ENCODE assay signal across 13 cellular contexts in genomic region chr7:120033114-120033513, GRCh38.
DNase-seq lines count a peak whose midpoint lies in the region; ATAC-seq and TF ChIP-seq lines count a peak whose summit lies in the region.
"Had no signal": no experiment of that assay in that cellular context is flagged by ENCODE, and none has a peak within 500 bp of the region (broad histone marks: within the 10 kb centered on the region; RNA-seq: fewer than 3 reads in every experiment).

No MANE protein-coding gene starts in this region.

- H3K27me3 ChIP-seq in ACC112 (ENCODE audit: insufficient read depth, low read length) (no peaks in the 10 kb centered on the region), WERI-Rb-1 (ENCODE audit: insufficient read depth, low read depth, severe bottlenecking) (no peaks in the 10 kb centered on the region)
- H3K27me3 ChIP-seq: tibial nerve had no signal

- no peaks in the 10 kb centered on the region for H3K79me2 ChIP-seq in ACC112 (ENCODE audit: control insufficient read depth, insufficient read depth, low read length, unreplicated experiment)

- TF ChIP-seq CTCF in fibroblast of pulmonary artery (IDR thresholded peaks at IDR 0.05; ENCODE audit: low read length, missing control alignments) (no peak), WERI-Rb-1 (IDR thresholded peaks at IDR 0.05; ENCODE audit: low read depth, low read length) (no peak)

- peaks cover 4% of the 10 kb centered on the region for H3K4me1 ChIP-seq in ACC112 (ENCODE audit: control insufficient read depth, insufficient read depth, low read length, unreplicated experiment)
- H3K4me1 ChIP-seq: Caco-2, tibial nerve had no signal

- no peaks in the 10 kb centered on the region for H3K36me3 ChIP-seq in ACC112 (ENCODE audit: insufficient read depth, low read length)
- no peaks in the 10 kb centered on the region for H3K36me3 ChIP-seq in WERI-Rb-1
- H3K36me3 ChIP-seq: tibial nerve had no signal

- DNase-seq in HCEC 1CT (peak; percentile 14), SK-MEL-5 (ENCODE audit: low read depth, low spot score) (peak; percentile 60), fibroblast of pulmonary artery (ENCODE audit: low read depth) (peak; percentile 20), NCI-H2107 treated with DMSO at 0.1 percent for 48 hours (lab: John Stamatoyannopoulos, UW; ENCODE audit: unreplicated experiment) (no peak), HUDEP-2 (lab: John Stamatoyannopoulos, UW; ENCODE audit: unreplicated experiment in 76 of 76) (no peak), WERI-Rb-1 (no peak)
- DNase-seq: activated B cell treated with CpG ODN at 0.5 μM for 24 hours, Caco-2, Karpas-422, NCI-H2107 had no signal

- H3K27ac ChIP-seq in ACC112 (ENCODE audit: low read depth, low read length) (no peak overlapping the region), WERI-Rb-1 (no peak overlapping the region)

- in situ Hi-C loops in SK-MEL-5 (cut with HindIII; ENCODE audit: low pct_unique_long_range_greater_than_20kb, low sequenced_read_pairs) = no loop called here

- peak overlapping the region; percentile 4 for H2AFZ ChIP-seq in ACC112 (ENCODE audit: low read length, unreplicated experiment)

- no peak for ATAC-seq in GM19452 (IDR thresholded peaks at IDR 0.05; ENCODE audit: unreplicated experiment)

- no peaks in the 10 kb centered on the region for H3K9me3 ChIP-seq in WERI-Rb-1 (ENCODE audit: severe bottlenecking)
- H3K9me3 ChIP-seq: Caco-2, tibial nerve had no signal

- H3K4me3 ChIP-seq in ACC112 (ENCODE audit: low read depth, low read length) = peak overlapping the region; percentile 10; the same call in 1 of the 2 replicates
- no peak overlapping the region for H3K4me3 ChIP-seq in fibroblast of pulmonary artery (replicated peaks; ENCODE audit: low read depth, low read length)
- no peak overlapping the region for H3K4me3 ChIP-seq in WERI-Rb-1 (ENCODE audit: low read depth, low read length)

Comparison
In these comparisons a context has a peak if more than half of its experiments do, and no peak if none do; other contexts are left out.
1. DNase-seq: peak in HCEC 1CT (single experiment), SK-MEL-5 (single experiment) and fibroblast of pulmonary artery (single experiment); none in NCI-H2107 treated with DMSO at 0.1 percent for 48 hours (single experiment), HUDEP-2 (0 of 76) and WERI-Rb-1 (single experiment).